1 cellular context compared by ENCODE assay signal in genomic region chr2:69833752-69834151, GRCh38.
TF ChIP-seq lines count a peak whose summit lies in the region.

No MANE protein-coding gene starts in this region.

TF ChIP-seq in K562, 482 proteins besides CTCF, POLR2A, EP300 and RAD21:
- TF ChIP-seq, protein P1, sequence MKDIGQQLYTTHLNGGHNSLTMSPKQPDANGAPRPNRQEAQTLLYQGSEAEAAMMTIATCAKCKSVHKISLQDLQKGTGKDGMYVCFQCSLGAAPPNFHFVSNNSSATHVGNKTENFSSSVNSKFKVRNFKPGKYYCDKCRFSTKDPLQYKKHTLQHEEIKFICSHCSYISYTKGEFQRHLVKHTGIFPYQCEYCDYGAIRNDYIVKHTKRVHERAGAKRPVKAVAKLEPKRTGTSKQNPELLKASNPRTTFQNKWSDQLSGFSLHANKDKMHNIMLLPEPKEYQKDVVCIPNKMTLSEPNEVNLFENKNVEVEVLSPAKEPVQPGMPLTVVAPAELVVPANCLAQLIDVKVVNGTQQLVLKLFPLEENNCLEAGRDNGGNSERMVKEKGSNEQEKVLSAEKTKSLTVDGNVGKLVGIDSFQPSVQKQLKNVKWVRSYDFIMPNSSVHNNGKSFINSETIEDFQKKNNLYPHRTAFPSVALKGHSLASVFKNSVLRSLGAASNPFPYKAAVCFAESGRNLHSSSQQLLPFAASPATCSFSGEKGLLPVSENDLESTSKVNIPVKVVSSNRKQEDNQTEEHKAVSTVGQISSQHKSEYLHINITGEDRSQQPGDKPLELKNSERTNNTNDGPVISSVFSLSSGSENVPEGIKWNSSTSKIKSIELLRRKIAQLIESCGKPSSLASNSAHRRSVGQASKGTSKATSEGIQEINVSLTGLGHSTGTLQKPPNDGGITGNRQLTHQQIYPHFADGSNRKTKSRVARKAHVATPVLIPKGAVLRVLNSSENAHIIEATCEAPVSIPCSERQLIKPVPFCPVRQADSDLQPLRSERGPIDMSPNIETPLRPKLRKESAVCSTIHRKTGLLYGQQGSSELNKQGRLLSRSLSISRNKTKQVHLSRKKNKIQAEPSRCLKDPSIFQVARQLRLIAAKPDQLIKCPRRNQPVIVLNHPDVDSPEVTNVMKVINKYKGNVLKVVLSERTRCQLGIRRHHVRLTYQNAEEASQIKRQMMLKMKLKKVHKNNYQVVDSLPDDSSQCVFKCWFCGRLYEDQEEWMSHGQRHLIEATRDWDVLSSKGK (CRISPR knock-in tag; IDR thresholded peaks at IDR 0.05): no peak
- TF ChIP-seq PKNOX1 (IDR thresholded peaks at IDR 0.05) (peak; percentile 79), PBX2 (CRISPR knock-in tag; IDR thresholded peaks at IDR 0.05; ENCODE audit: low read depth) (no peak), PBX2 (tag; conservative IDR thresholded peaks at IDR 0.05; ENCODE audit: low read depth) (peak; percentile 69), PATZ1 (CRISPR knock-in tag; IDR thresholded peaks at IDR 0.05; ENCODE audit: borderline replicate concordance) (no peak), MEIS2 (IDR thresholded peaks at IDR 0.05; ENCODE audit: partially characterized antibody) (peak; percentile 86), MAFG (tag; conservative IDR thresholded peaks at IDR 0.05) (no peak), RBBP5 (IDR thresholded peaks at IDR 0.05; ENCODE audit: borderline replicate concordance, insufficient read depth, low read length, poor library complexity, severe bottlenecking) (no peak)
